Comparison of ENCODE assay signal across 12 cellular contexts in genomic region chr14:93317836-93318807, GRCh38. TPM values are rescaled to one million over a fixed set of nuclear protein-coding genes. Genes with fewer than 3 reads are reported as not detected.
DNase-seq lines count a peak whose midpoint lies in the region; ATAC-seq and TF ChIP-seq lines count a peak whose summit lies in the region.
"Had no signal": no experiment of that assay in that cellular context is flagged by ENCODE, and none has a peak within 500 bp of the region (broad histone marks: within the 10 kb centered on the region; RNA-seq: fewer than 3 reads in every experiment).

No MANE protein-coding gene starts in this region.

- TF ChIP-seq POLR2A in esophagus muscularis mucosa (IDR thresholded peaks at IDR 0.05; ENCODE audit: low read depth): no peak

- H3K27me3 ChIP-seq in endodermal cell (ENCODE audit: control insufficient read depth, insufficient read depth, low read length, poor library complexity, severe bottlenecking) (no peaks in the 10 kb centered on the region), esophagus muscularis mucosa (no peaks in the 10 kb centered on the region)

- H3K36me3 Mint-ChIP-seq in endodermal cell (ENCODE audit: low read depth): peaks cover 15% of the 10 kb centered on the region

- TF ChIP-seq EP300 in esophagus muscularis mucosa (IDR thresholded peaks at IDR 0.05): no peak

- H3K9ac ChIP-seq in endodermal cell (ENCODE audit: extremely low read depth, low read length, poor library complexity, severe bottlenecking): no peak overlapping the region

- DNase-seq in CD1c-positive myeloid dendritic cell (ENCODE audit: extremely low spot score) (peak; percentile 89), NOMO-1 treated with DMSO at 0.1 percent for 48 hours (lab: John Stamatoyannopoulos, UW; ENCODE audit: unreplicated experiment) (peak; percentile 74), endodermal cell (no peak), mucosa of gallbladder (ENCODE audit: low spot score) (peak; percentile 24), esophagus muscularis mucosa (ENCODE audit: extremely low spot score) (no peak), 8988T (no peak), DMS153 (lab: John Stamatoyannopoulos, UW) (no peak)
- DNase-seq: activated T-cell treated with anti-CD3 and anti-CD28 coated beads, Interleukin-2, amount 50 U/mL, for 72 hours; glutamatergic neuron; SIG-M5 had no signal

- H3K36me3 ChIP-seq in endodermal cell (ENCODE audit: control insufficient read depth, insufficient read depth, low read length): peaks cover 27% of the 10 kb centered on the region
- no peaks in the 10 kb centered on the region for H3K36me3 ChIP-seq in esophagus muscularis mucosa

- peak overlapping the region; percentile 85 for H3K27ac Mint-ChIP-seq in endodermal cell

- no peak overlapping the region for H3K4me3 ChIP-seq in endodermal cell (ENCODE audit: low read length)
- no peak overlapping the region for H3K4me3 ChIP-seq in esophagus muscularis mucosa

- WGBS in endodermal cell (ENCODE audit: insufficient coverage in 1 of 2, insufficient read length in 1 of 2), 2 experiments: 84 to 91% methylated on average over 3 to 6 of the region's 6 CpGs
- WGBS in esophagus muscularis mucosa: 68% methylated on average over 6 of the region's 6 CpGs

- H3K4me1 Mint-ChIP-seq in endodermal cell: peaks cover 28% of the 10 kb centered on the region

- ATAC-seq in GM19023 (IDR thresholded peaks at IDR 0.05; ENCODE audit: unreplicated experiment): no peak
- ATAC-seq: activated T-cell treated with anti-CD3 and anti-CD28 coated beads, Interleukin-2, amount 50 U/mL, for 72 hours had no signal

- H3K9me3 ChIP-seq in endodermal cell (ENCODE audit: control insufficient read depth, low read length) (peaks cover 12% of the 10 kb centered on the region), esophagus muscularis mucosa (no peaks in the 10 kb centered on the region)

- H3K4me1 ChIP-seq in endodermal cell (ENCODE audit: control insufficient read depth, insufficient read depth, low read length) (no peaks in the 10 kb centered on the region), esophagus muscularis mucosa (peaks cover 12 to 42% (median 39%) of the 10 kb centered on the region in 4 donors)

- no peak for TF ChIP-seq CTCF in endodermal cell (conservative IDR thresholded peaks at IDR 0.05)
- TF ChIP-seq CTCF in esophagus muscularis mucosa (IDR thresholded peaks at IDR 0.05): no peak

- intact Hi-C loops in esophagus muscularis mucosa (cut with DNase I): no loop called here

- no peak overlapping the region for H3K4me3 Mint-ChIP-seq in endodermal cell

- H3K27ac ChIP-seq in endodermal cell (ENCODE audit: low read depth, low read length): no peak overlapping the region
- no peak overlapping the region for H3K27ac ChIP-seq in esophagus muscularis mucosa (replicated peaks in 1 of 4)

- H3K9me3 Mint-ChIP-seq in endodermal cell: peaks cover 6% of the 10 kb centered on the region
- H3K9me3 Mint-ChIP-seq: activated T-cell treated with anti-CD3 and anti-CD28 coated beads, Interleukin-2, amount 50 U/mL, for 72 hours had no signal

- no peaks in the 10 kb centered on the region for H3K27me3 Mint-ChIP-seq in endodermal cell (ENCODE audit: insufficient read depth)

RNA-seq across cellular contexts. Expression of gene BTBD7, which starts 14.7 kb away (rescaled TPM):
- total RNA-seq in endodermal cell (10 to 100 TPM; 42.8 to 48.6 TPM), mucosa of gallbladder (45.1 TPM), esophagus muscularis mucosa (10 to 100 TPM; 28.8 to 35.7 (median 30.1) TPM)
- 18.2 TPM for polyA plus RNA-seq in endodermal cell (2013, experiment 1 of 2)
- 19.4 TPM for polyA plus RNA-seq in endodermal cell (2013, experiment 2 of 2)

RNA-seq across cellular contexts. Expression of gene COX8C, which starts 28.9 kb away (rescaled TPM):
- total RNA-seq in endodermal cell (not detected), mucosa of gallbladder (0.43 TPM), esophagus muscularis mucosa (not detected)
- 0.68 TPM for polyA plus RNA-seq in endodermal cell (2013, experiment 1 of 2)
- not detected for polyA plus RNA-seq in endodermal cell (2013, experiment 2 of 2)
- total RNA-seq: urinary bladder had no signal

Comparison
In these comparisons a context has a peak if more than half of its experiments do, and no peak if none do; other contexts are left out.
1. DNase-seq: peak in CD1c-positive myeloid dendritic cell (single experiment), NOMO-1 treated with DMSO at 0.1 percent for 48 hours (single experiment) and mucosa of gallbladder (single experiment); none in endodermal cell (single experiment), esophagus muscularis mucosa (single experiment), 8988T (single experiment) and DMS153 (single experiment).